Comparison of ENCODE assay signal across 1 cellular context in genomic region chr6:157906537-157907061, GRCh38.
A peak's percentile ranks its signal among the peaks of the same experiment; 100 is the strongest.
TF ChIP-seq lines count a peak whose summit lies in the region.

No MANE protein-coding gene starts in this region.

TF ChIP-seq in K562, 482 proteins besides CTCF, POLR2A, EP300 and RAD21 (continued from another document and continues in another):
- no peak for TF ChIP-seq ZNF407 (IDR thresholded peaks at IDR 0.05; ENCODE audit: low read depth)
- peak; percentile 72; the same call in 1 of the 2 replicates for TF ChIP-seq PML (IDR thresholded peaks at IDR 0.05; ENCODE audit: low read length)
- TF ChIP-seq BRCA1 (IDR thresholded peaks at IDR 0.05): no peak
- TF ChIP-seq BRCA1 (CRISPR knock-in tag; IDR thresholded peaks at IDR 0.05): no peak
- no peak for TF ChIP-seq ZBTB17 (CRISPR knock-in tag; IDR thresholded peaks at IDR 0.05)
- TF ChIP-seq HDGF (IDR thresholded peaks at IDR 0.05): no peak
- TF ChIP-seq SNAPC5 (CRISPR knock-in tag; IDR thresholded peaks at IDR 0.05): no peak
- TF ChIP-seq HNRNPL (IDR thresholded peaks at IDR 0.05; ENCODE audit: low read depth, low read length): no peak
- TF ChIP-seq RBM22 (IDR thresholded peaks at IDR 0.05; ENCODE audit: low read depth, low read length, poor library complexity, severe bottlenecking): no peak
- no peak for TF ChIP-seq DEAF1 (CRISPR knock-in tag; IDR thresholded peaks at IDR 0.05)
- peak; percentile 89 for TF ChIP-seq ATF4 (CRISPR knock-in tag; IDR thresholded peaks at IDR 0.05)
- no peak for TF ChIP-seq IRF1 (CRISPR knock-in tag; IDR thresholded peaks at IDR 0.05; ENCODE audit: borderline replicate concordance)
- no peak for TF ChIP-seq JUNB (CRISPR knock-in tag; conservative IDR thresholded peaks at IDR 0.05)
- TF ChIP-seq ZBTB7A (IDR thresholded peaks at IDR 0.05; ENCODE audit: borderline replicate concordance, control insufficient read depth, low read depth, low read length): no peak
- TF ChIP-seq CBFB (CRISPR knock-in tag; IDR thresholded peaks at IDR 0.05): no peak
- no peak for TF ChIP-seq ZNF561 (CRISPR knock-in tag; conservative IDR thresholded peaks at IDR 0.05)
- no peak for TF ChIP-seq KLF13 (tag; IDR thresholded peaks at IDR 0.05; ENCODE audit: borderline replicate concordance, low read depth)
- TF ChIP-seq ARHGAP35 (IDR thresholded peaks at IDR 0.05; ENCODE audit: partially characterized antibody): no peak
- no peak for TF ChIP-seq PHB (CRISPR knock-in tag; IDR thresholded peaks at IDR 0.05)
- TF ChIP-seq NONO (IDR thresholded peaks at IDR 0.05; ENCODE audit: low read depth in 2 of 2, low read length in 1 of 2): no peak
- peak; percentile 65; the same call in 1 of the 2 replicates for TF ChIP-seq ADNP (tag; IDR thresholded peaks at IDR 0.05)
- no peak for TF ChIP-seq SAP30 (IDR thresholded peaks at IDR 0.05; ENCODE audit: borderline replicate concordance, insufficient read depth, low read depth, low read length, poor library complexity, severe bottlenecking)
- TF ChIP-seq ZNF695 (CRISPR knock-in tag; IDR thresholded peaks at IDR 0.05): no peak
- TF ChIP-seq ZNF121 (CRISPR knock-in tag; conservative IDR thresholded peaks at IDR 0.05): no peak
- peak in 1 of 2 experiments; percentile 81; a peak in 1 of 4 replicates for TF ChIP-seq ARNT (IDR thresholded peaks at IDR 0.05)
- TF ChIP-seq NR0B1 (IDR thresholded peaks at IDR 0.05; ENCODE audit: partially characterized antibody): no peak
- TF ChIP-seq FOXK1 (CRISPR knock-in tag; IDR thresholded peaks at IDR 0.05; ENCODE audit: borderline replicate concordance): no peak
- TF ChIP-seq GABPB2 (CRISPR knock-in tag; conservative IDR thresholded peaks at IDR 0.05): no peak
- no peak for TF ChIP-seq ZNF780A (CRISPR knock-in tag; IDR thresholded peaks at IDR 0.05)
- no peak for TF ChIP-seq ZNF639 (CRISPR knock-in tag; conservative IDR thresholded peaks at IDR 0.05 in 1 of 2, IDR thresholded peaks at IDR 0.05 in 1 of 2)
- peak; percentile 78; the same call in 1 of the 2 replicates for TF ChIP-seq FOXJ2 (tag; IDR thresholded peaks at IDR 0.05)
- no peak for TF ChIP-seq ZNF778 (CRISPR knock-in tag; IDR thresholded peaks at IDR 0.05)
- TF ChIP-seq HMG20B (CRISPR knock-in tag; IDR thresholded peaks at IDR 0.05): no peak
- peak; percentile 86 for TF ChIP-seq SMARCC2 (IDR thresholded peaks at IDR 0.05; ENCODE audit: low read depth)
- no peak for TF ChIP-seq ZFPM2 (CRISPR knock-in tag; IDR thresholded peaks at IDR 0.05)
- no peak for TF ChIP-seq RAD51 (IDR thresholded peaks at IDR 0.05; ENCODE audit: borderline replicate concordance, low read depth)
- no peak for TF ChIP-seq BCL6 (CRISPR knock-in tag; IDR thresholded peaks at IDR 0.05)
- no peak for TF ChIP-seq MBD2 (IDR thresholded peaks at IDR 0.05; ENCODE audit: borderline replicate concordance, low read depth)
- no peak for TF ChIP-seq RFX5 (IDR thresholded peaks at IDR 0.05; ENCODE audit: low read depth, low read length)
- TF ChIP-seq ZBTB12 (CRISPR knock-in tag; IDR thresholded peaks at IDR 0.05): no peak
- TF ChIP-seq SRSF3 (IDR thresholded peaks at IDR 0.05; ENCODE audit: insufficient read depth, low read length): no peak
- TF ChIP-seq SMARCB1 (IDR thresholded peaks at IDR 0.05; ENCODE audit: insufficient read length, low read depth): no peak
- TF ChIP-seq HMG20A (CRISPR knock-in tag; conservative IDR thresholded peaks at IDR 0.05): no peak
- no peak for TF ChIP-seq CLOCK (CRISPR knock-in tag; IDR thresholded peaks at IDR 0.05; ENCODE audit: borderline replicate concordance)
- peak; percentile 71 for TF ChIP-seq PKNOX1 (IDR thresholded peaks at IDR 0.05)
